8 cellular contexts compared by ENCODE assay signal in the genomic region with DNA sequence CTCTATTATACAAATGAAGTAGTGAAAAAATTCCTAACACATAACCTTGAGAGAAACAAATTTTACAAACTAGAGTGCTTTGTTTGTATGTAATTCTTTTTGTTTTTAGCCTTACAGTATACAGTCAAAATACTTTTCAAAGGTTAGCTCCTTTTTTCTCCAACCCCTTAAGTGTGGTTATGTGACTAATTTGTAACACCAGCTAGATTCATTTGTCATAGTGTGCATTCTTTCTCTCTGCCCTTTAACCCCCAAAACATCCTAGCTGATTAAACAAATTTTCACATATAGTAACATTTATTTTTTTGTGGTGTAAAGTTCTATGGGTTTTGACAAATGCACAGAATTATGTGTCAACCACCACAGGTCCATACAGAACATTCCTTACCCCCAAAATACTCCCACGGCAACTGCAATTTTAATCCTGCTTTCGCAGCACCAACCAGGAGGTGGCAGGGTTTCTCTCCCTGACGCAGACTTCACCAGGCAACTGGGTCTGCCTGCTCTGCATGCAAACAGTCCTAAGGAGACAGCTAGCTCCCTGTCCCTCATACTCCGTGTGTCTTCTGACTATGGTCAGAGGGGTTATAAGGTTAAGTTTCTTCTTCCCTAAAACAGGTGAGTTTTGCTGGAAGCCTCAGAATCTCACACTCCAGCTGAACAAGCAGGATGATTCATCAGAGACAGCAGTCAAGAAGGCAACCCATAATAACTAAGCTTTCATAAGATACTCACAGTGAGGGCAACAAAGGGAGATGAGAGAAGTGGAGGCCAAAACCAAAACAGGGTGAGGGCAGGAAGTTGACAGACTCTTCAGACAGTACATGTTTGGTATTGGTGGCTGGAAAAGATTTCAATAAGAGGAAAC. TPM values are rescaled to one million over a fixed set of nuclear protein-coding genes. Genes with fewer than 3 reads are reported as not detected.
DNase-seq lines count a peak whose midpoint lies in the region; ATAC-seq and TF ChIP-seq lines count a peak whose summit lies in the region.

No MANE protein-coding gene starts in this region.

- H3K4me1 ChIP-seq in adipocyte (ENCODE audit: control insufficient read depth, insufficient read depth, low read length): peaks cover 17% of the 10 kb centered on the region
- no peaks in the 10 kb centered on the region for H3K4me1 ChIP-seq in right cardiac atrium (ENCODE audit: control insufficient read depth, insufficient read depth, low read length)
- no peaks in the 10 kb centered on the region for H3K4me1 ChIP-seq in spleen

- H3K9me3 ChIP-seq in adipocyte (ENCODE audit: control insufficient read depth, low read length): no peaks in the 10 kb centered on the region
- no peaks in the 10 kb centered on the region for H3K9me3 ChIP-seq in right cardiac atrium (ENCODE audit: control insufficient read depth, low read length)
- no peaks in the 10 kb centered on the region for H3K9me3 ChIP-seq in spleen

- TF ChIP-seq POLR2A in spleen (IDR thresholded peaks at IDR 0.05): no peak

- H3K27ac ChIP-seq in right cardiac atrium (ENCODE audit: low read length) (no peak overlapping the region), spleen (no peak overlapping the region)

- H3K36me3 ChIP-seq in BJ (ENCODE audit: control insufficient read depth, insufficient read depth, low read length): no peaks in the 10 kb centered on the region
- no peaks in the 10 kb centered on the region for H3K36me3 ChIP-seq in adipocyte (ENCODE audit: control insufficient read depth, insufficient read depth, low read length, severe bottlenecking)
- H3K36me3 ChIP-seq in spleen: no peaks in the 10 kb centered on the region

- H3K4me3 ChIP-seq in BJ (ENCODE audit: low read depth, low read length): no peak overlapping the region
- no peak overlapping the region for H3K4me3 ChIP-seq in adipocyte (ENCODE audit: low read length)
- no peak overlapping the region for H3K4me3 ChIP-seq in right cardiac atrium (ENCODE audit: low read length)
- no peak overlapping the region for H3K4me3 ChIP-seq in skeletal muscle cell (ENCODE audit: low read depth, low read length)
- H3K4me3 ChIP-seq in spleen: no peak overlapping the region

- H3K9ac ChIP-seq in adipocyte (ENCODE audit: low read length): peak overlapping the region; percentile 8

- DNase-seq in BJ (ENCODE audit: low read depth) (no peak), GM19238 (ENCODE audit: insufficient read length, low spot score) (peak; percentile 12), NCI-H510A treated with DMSO at 0.1 percent for 48 hours (lab: John Stamatoyannopoulos, UW) (peak; percentile 55), adipocyte (ENCODE audit: low read depth) (peak; percentile 79), right cardiac atrium (peak in 2 of 3 donors; percentile 20 to 52), skeletal muscle cell (ENCODE audit: low read depth) (peak; percentile 51), spleen (no peak)

- WGBS in right cardiac atrium: 19% methylated on average over 4 of the region's 4 CpGs
- WGBS in spleen, 5 donors: 24 to 33% (median 29%) methylated on average over 4 of the region's 4 CpGs

- CTCF ChIA-PET in BJ (lab: Yijun Ruan, JAX): interaction anchor here (0.6 to 4.3 kb wide), 27 partner anchors 9 to 497 kb away, joined by 3 to 42 read pairs (median 4); partner anchors contain the start of gene NR6A1

- POLR2A ChIA-PET in BJ (lab: Charles Lee): no interaction called here

- peak; percentile 55 to 66 for ATAC-seq in right cardiac atrium
- no peak for ATAC-seq in HG03045 (IDR thresholded peaks at IDR 0.05; ENCODE audit: unreplicated experiment)

- intact Hi-C loops in right cardiac atrium (cut with DNase I) (loop anchor here in 1 of 4 donors (5.0 kb wide), 1 partner anchor 161 kb away; no protein-coding TSS in a partner anchor), spleen (cut with DNase I; ENCODE audit: low total_unique reads) (no loop called here)

- TF ChIP-seq CTCF in BJ (IDR thresholded peaks at IDR 0.05; ENCODE audit: insufficient read depth, low read depth, low read length) (peak; percentile 86), spleen (IDR thresholded peaks at IDR 0.05 in 8 of 11, conservative IDR thresholded peaks at IDR 0.05 in 3 of 11) (peak in 2 of 11 experiments; percentile 10 to 25)

- H3K27me3 ChIP-seq in BJ (ENCODE audit: control insufficient read depth, insufficient read depth, low read length) (0 out of 2 replicates have a peak, but pooled peaks cover 3% of the 10 kb centered on the region), adipocyte (replicated peaks; ENCODE audit: control insufficient read depth, insufficient read depth, low read length) (no peaks in the 10 kb centered on the region), right cardiac atrium (ENCODE audit: control insufficient read depth, insufficient read depth) (no peaks in the 10 kb centered on the region), spleen (replicated peaks in 1 of 7) (no peaks in the 10 kb centered on the region)

RNA-seq across cellular contexts. Expression of gene NR5A1, which starts 44.5 kb away (rescaled TPM):
- not detected in 2 replicates for polyA plus RNA-seq in BJ (2011; rRNA removed)
- not detected in 2 replicates for polyA minus RNA-seq in BJ (2011; rRNA and poly(A)+ RNA removed)
- total RNA-seq in right cardiac atrium: not detected
- polyA plus RNA-seq in right cardiac atrium: not detected
- total RNA-seq in spleen: 100 to 1,000 TPM; 127 to 378 (median 231) TPM
- 100 to 1,000 TPM in 1 of 3 donors, 10 to 100 TPM in 2; 46.5 to 182 (median 65.0) TPM for polyA plus RNA-seq in spleen

Comparison
In these comparisons a context has a peak if more than half of its experiments do, and no peak if none do; other contexts are left out.
1. DNase-seq: peak in GM19238 (single experiment), NCI-H510A treated with DMSO at 0.1 percent for 48 hours (single experiment), adipocyte (single experiment), right cardiac atrium (2 of 3) and skeletal muscle cell (single experiment); none in BJ (single experiment) and spleen (single experiment).
2. RNA of gene NR5A1, which starts 44.5 kb away (polyA plus RNA-seq): 46.5 to 182 TPM in spleen; not detected in BJ and not detected in right cardiac atrium (single experiment); every median in the first group is over 10 times any median in the second.